8 cellular contexts compared by ENCODE assay signal in the genomic region with DNA sequence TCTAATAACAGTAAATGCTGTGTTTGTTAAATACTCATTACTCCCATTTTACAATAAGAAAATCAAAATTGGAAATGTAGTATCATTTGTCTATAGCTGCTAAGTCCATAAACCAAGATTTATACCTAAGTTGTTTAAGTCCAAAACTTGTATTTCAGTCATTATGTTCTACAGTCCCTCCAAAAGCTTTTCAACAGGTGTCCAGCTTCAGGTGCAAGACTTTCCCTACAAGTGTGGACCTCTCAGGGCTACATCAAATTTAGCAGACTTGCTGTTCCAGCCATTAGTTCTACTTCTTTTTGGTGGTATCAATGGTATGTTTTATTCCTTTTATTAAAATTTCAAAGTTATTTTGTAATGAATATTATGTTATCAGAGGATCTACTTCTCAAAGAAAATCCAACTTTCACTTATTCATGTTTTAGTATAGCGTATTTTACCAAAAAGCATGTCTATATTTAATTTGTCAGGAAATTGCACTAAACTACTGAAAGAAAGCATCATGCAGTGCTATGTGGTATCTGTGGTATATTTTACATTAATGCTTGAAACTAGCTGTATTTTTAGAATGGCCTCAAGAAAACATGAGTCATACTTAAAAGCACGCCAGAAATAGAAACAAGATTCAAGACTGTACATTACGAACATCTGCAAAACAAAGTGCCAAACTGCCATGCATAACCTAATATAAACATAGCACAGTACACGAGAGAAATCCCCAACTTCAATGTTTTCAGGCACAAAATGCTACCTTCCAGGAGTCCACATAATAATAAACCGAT.
A peak's percentile ranks its signal among the peaks of the same experiment; 100 is the strongest.
DNase-seq lines count a peak whose midpoint lies in the region; ATAC-seq and TF ChIP-seq lines count a peak whose summit lies in the region.

No MANE protein-coding gene starts in this region.

- no peak overlapping the region for H3K9ac ChIP-seq in OCI-LY3 (ENCODE audit: low read length)

- ATAC-seq in HG02884 (IDR thresholded peaks at IDR 0.05; ENCODE audit: unreplicated experiment), result peak; percentile 90
- peak; percentile 93 for ATAC-seq in stimulated activated effector memory CD8-positive, alpha-beta T cell treated with anti-CD3 and anti-CD28 coated beads, Interleukin-12 subunit alpha, Interleukin-12 subunit beta, amount 100 ng/mL, for 72 hours

- H3K27me3 ChIP-seq in OCI-LY3 (ENCODE audit: low read depth, low read length), result no peaks in the 10 kb centered on the region

- H3K27ac Mint-ChIP-seq in stimulated activated effector memory CD8-positive, alpha-beta T cell treated with anti-CD3 and anti-CD28 coated beads, Interleukin-12 subunit alpha, Interleukin-12 subunit beta, amount 100 ng/mL, for 72 hours, result peak overlapping the region; percentile 4

- peaks cover 45% of the 10 kb centered on the region for H3K4me1 Mint-ChIP-seq in stimulated activated effector memory CD8-positive, alpha-beta T cell treated with anti-CD3 and anti-CD28 coated beads, Interleukin-12 subunit alpha, Interleukin-12 subunit beta, amount 100 ng/mL, for 72 hours

- H3K79me2 ChIP-seq in OCI-LY3 (ENCODE audit: low read length), result peaks cover 50% of the 10 kb centered on the region

- H3K27ac ChIP-seq in OCI-LY3 (ENCODE audit: low read length), result peak overlapping the region; percentile 27
- H3K27ac ChIP-seq in epithelial cell of prostate, result peak overlapping the region; percentile 62

- H4K20me1 ChIP-seq in OCI-LY3 (ENCODE audit: insufficient read depth, low read length), result peaks cover 21% of the 10 kb centered on the region; the same call in 1 of the 2 replicates

- H2AFZ ChIP-seq in OCI-LY3 (ENCODE audit: low read depth, low read length), result no peak overlapping the region

- peak overlapping the region; percentile 66 for H3K4me2 ChIP-seq in OCI-LY3 (ENCODE audit: low read length)

- H3K4me3 ChIP-seq in OCI-LY3 (ENCODE audit: low read length), result peak overlapping the region; percentile 50

- H3K36me3 Mint-ChIP-seq in stimulated activated effector memory CD8-positive, alpha-beta T cell treated with anti-CD3 and anti-CD28 coated beads, Interleukin-12 subunit alpha, Interleukin-12 subunit beta, amount 100 ng/mL, for 72 hours, result peaks cover under 1% of the 10 kb centered on the region

- no peaks in the 10 kb centered on the region for H3K9me3 ChIP-seq in OCI-LY3 (ENCODE audit: insufficient read depth, low read length)

- peak overlapping the region; percentile 46 for H3K4me3 Mint-ChIP-seq in stimulated activated effector memory CD8-positive, alpha-beta T cell treated with anti-CD3 and anti-CD28 coated beads, Interleukin-12 subunit alpha, Interleukin-12 subunit beta, amount 100 ng/mL, for 72 hours

- H3K36me3 ChIP-seq in OCI-LY3 (replicated peaks; ENCODE audit: low read depth, low read length), result no peaks in the 10 kb centered on the region

- peaks cover 26% of the 10 kb centered on the region for H3K4me1 ChIP-seq in OCI-LY3 (ENCODE audit: low read length)

- DNase-seq in stimulated activated CD4-positive, alpha-beta T cell treated with anti-CD3 and anti-CD28 coated beads, Interleukin-4, amount 100 ng/mL, for 24 hours, result peak; percentile 18
- no peak for DNase-seq in stimulated activated CD4-positive, alpha-beta T cell treated with anti-CD3 and anti-CD28 coated beads, Interleukin-2, amount 100 ng/mL, for 24 hours
- DNase-seq in epithelial cell of prostate (ENCODE audit: low read depth, low spot score) (no peak), cerebellar nuclear complex (lab: John Stamatoyannopoulos, UW) (no peak)
- DNase-seq in stimulated activated effector memory CD8-positive, alpha-beta T cell treated with anti-CD3 and anti-CD28 coated beads, Interleukin-12 subunit alpha, Interleukin-12 subunit beta, amount 100 ng/mL, for 72 hours (ENCODE audit: low spot score in 2 of 2), result no peak
- DNase-seq in stimulated activated CD4-positive, alpha-beta T cell treated with anti-CD3 and anti-CD28 coated beads, Interleukin-2, amount 100 ng/mL, for 48 hours, result no peak

- no peaks in the 10 kb centered on the region for H3K9me3 Mint-ChIP-seq in stimulated activated effector memory CD8-positive, alpha-beta T cell treated with anti-CD3 and anti-CD28 coated beads, Interleukin-12 subunit alpha, Interleukin-12 subunit beta, amount 100 ng/mL, for 72 hours

- no peak for TF ChIP-seq CTCF in OCI-LY3 (IDR thresholded peaks at IDR 0.05; ENCODE audit: low read depth, low read length)
